ENCODE assay signal across 22 cellular contexts in the genomic region with DNA sequence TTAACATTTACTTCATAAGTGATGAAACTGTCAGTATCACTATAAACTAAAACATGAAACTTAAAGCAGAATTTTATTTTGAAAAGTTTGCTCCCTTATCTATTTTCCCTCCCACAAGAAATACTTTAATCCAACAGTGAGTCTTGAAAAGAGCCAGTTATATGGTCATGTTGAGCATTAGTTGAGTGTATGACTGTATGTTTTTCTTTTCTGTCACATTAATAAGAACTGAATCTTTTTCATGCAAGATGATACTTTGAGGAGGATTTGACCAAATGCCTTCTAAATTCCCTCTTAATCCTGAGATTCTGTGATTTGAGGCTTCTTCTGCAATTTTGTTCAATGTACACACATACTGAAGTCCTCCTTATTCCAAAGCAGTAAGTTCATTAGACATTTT. TPM values are rescaled to one million over a fixed set of nuclear protein-coding genes. Genes with fewer than 3 reads are reported as not detected.
A peak's percentile ranks its signal among the peaks of the same experiment; 100 is the strongest.
DNase-seq lines count a peak whose midpoint lies in the region; ATAC-seq and TF ChIP-seq lines count a peak whose summit lies in the region.
"Had no signal": no experiment of that assay in that cellular context is flagged by ENCODE, and none has a peak within 500 bp of the region (broad histone marks: within the 10 kb centered on the region; RNA-seq: fewer than 3 reads in every experiment).

No MANE protein-coding gene starts in this region.

- no peaks in the 10 kb centered on the region for H3K9me3 ChIP-seq in cardiac muscle cell (ENCODE audit: low read depth)
- no peaks in the 10 kb centered on the region for H3K9me3 ChIP-seq in right atrium auricular region
- no peaks in the 10 kb centered on the region for H3K9me3 ChIP-seq in mesodermal cell (ENCODE audit: control insufficient read depth, low read length)
- H3K9me3 ChIP-seq: BLaER1, Caco-2, HAP-1 had no signal

- no peak overlapping the region for H3K4me3 Mint-ChIP-seq in progenitor cell of endocrine pancreas (ENCODE audit: low read depth)
- H3K4me3 Mint-ChIP-seq: B cell; CD4-positive, CD25-positive, alpha-beta regulatory T cell; CD8-positive, alpha-beta T cell; GM23338; HFFc6 had no signal

- no peaks in the 10 kb centered on the region for H3K27me3 Mint-ChIP-seq in progenitor cell of endocrine pancreas
- H3K27me3 Mint-ChIP-seq: CD4-positive, CD25-positive, alpha-beta regulatory T cell had no signal

- no peaks in the 10 kb centered on the region for H3K4me1 ChIP-seq in cardiac muscle cell (ENCODE audit: low read depth)
- no peaks in the 10 kb centered on the region for H3K4me1 ChIP-seq in right atrium auricular region
- peaks cover 2% of the 10 kb centered on the region for H3K4me1 ChIP-seq in mesodermal cell (ENCODE audit: control insufficient read depth, insufficient read depth, low read length, poor library complexity, severe bottlenecking)
- H3K4me1 ChIP-seq: BLaER1, Caco-2, HAP-1 had no signal

- peaks cover 8% of the 10 kb centered on the region for H3K4me1 Mint-ChIP-seq in progenitor cell of endocrine pancreas (ENCODE audit: low read depth)
- H3K4me1 Mint-ChIP-seq: B cell; CD4-positive, CD25-positive, alpha-beta regulatory T cell; GM23338 had no signal

- TF ChIP-seq CTCF in cardiac muscle cell (IDR thresholded peaks at IDR 0.05; ENCODE audit: low read depth, low read length) (no peak), right atrium auricular region (IDR thresholded peaks at IDR 0.05) (no peak), progenitor cell of endocrine pancreas (IDR thresholded peaks at IDR 0.05; ENCODE audit: unreplicated experiment) (no peak)

- H3K36me3 Mint-ChIP-seq in progenitor cell of endocrine pancreas (ENCODE audit: insufficient read depth), result peaks cover 51% of the 10 kb centered on the region
- H3K36me3 Mint-ChIP-seq: CD4-positive, CD25-positive, alpha-beta regulatory T cell; CD8-positive, alpha-beta T cell had no signal

- DNase-seq in cardiac muscle cell (ENCODE audit: low read depth in 1 of 2, low spot score in 1 of 2) (no peak), right atrium auricular region (ENCODE audit: low spot score) (no peak), progenitor cell of endocrine pancreas (ENCODE audit: low spot score, unreplicated experiment) (no peak), DMS153 treated with DMSO at 0.1 percent for 48 hours (lab: John Stamatoyannopoulos, UW; ENCODE audit: unreplicated experiment) (no peak)
- DNase-seq in effector CD4-positive, alpha-beta T cell, result no peak
- DNase-seq: Caco-2; CD4-positive, CD25-positive, alpha-beta regulatory T cell; CD8-positive, alpha-beta T cell; DMS153; DMS79; EL; GDM1; HFFc6 had no signal

- H3K27me3 ChIP-seq in cardiac muscle cell (no peaks in the 10 kb centered on the region), right atrium auricular region (no peaks in the 10 kb centered on the region)
- H3K27me3 ChIP-seq: BLaER1 had no signal

- H3K4me3 ChIP-seq in cardiac muscle cell (no peak overlapping the region), right atrium auricular region (no peak overlapping the region), mesodermal cell (ENCODE audit: extremely low read depth, insufficient read depth, low read length, poor library complexity, severe bottlenecking) (no peak overlapping the region)
- H3K4me3 ChIP-seq: BLaER1, GM12878, GM23338, HAP-1 had no signal

- H3K36me3 ChIP-seq in cardiac muscle cell, result peaks cover 48% of the 10 kb centered on the region
- H3K36me3 ChIP-seq in right atrium auricular region, result peaks cover 35% of the 10 kb centered on the region
- peaks cover 25% of the 10 kb centered on the region for H3K36me3 ChIP-seq in mesodermal cell (ENCODE audit: control insufficient read depth, insufficient read depth, low read length)
- H3K36me3 ChIP-seq: BLaER1, HAP-1 had no signal

- H3K27ac ChIP-seq in cardiac muscle cell, result peak overlapping the region; percentile 69
- no peak overlapping the region for H3K27ac ChIP-seq in right atrium auricular region
- peak overlapping the region; percentile 1 for H3K27ac ChIP-seq in mesodermal cell (ENCODE audit: low read depth, low read length, severe bottlenecking)
- H3K27ac ChIP-seq: 22Rv1, BLaER1, C4-2B had no signal

- H3K27ac Mint-ChIP-seq in progenitor cell of endocrine pancreas, result peak overlapping the region; percentile 65
- H3K27ac Mint-ChIP-seq: B cell; CD4-positive, CD25-positive, alpha-beta regulatory T cell; CD8-positive, alpha-beta T cell; GM23338; HFFc6 had no signal

- ATAC-seq in GM18867 (IDR thresholded peaks at IDR 0.05; ENCODE audit: unreplicated experiment), result no peak
- ATAC-seq: CD8-positive, alpha-beta T cell; GM12878; GM23338 had no signal

- H3K9me3 Mint-ChIP-seq in progenitor cell of endocrine pancreas (ENCODE audit: low read depth), result no peaks in the 10 kb centered on the region
- H3K9me3 Mint-ChIP-seq: CD8-positive, alpha-beta T cell; HFFc6 had no signal

RNA-seq across cellular contexts. Expression of gene YARS2, which starts 33.7 kb away (rescaled TPM):
- total RNA-seq in cardiac muscle cell (31.6 and 39.9 TPM in 2 replicates), right atrium auricular region (10 to 100 TPM in 1 of 2 donors, 1 to 10 TPM in 1; 8.3 to 10.7 TPM), progenitor cell of endocrine pancreas (40.5 and 48.3 TPM in 2 replicates)
- 33.4 and 44.1 TPM in 2 replicates for polyA plus RNA-seq in cardiac muscle cell
- polyA plus RNA-seq in mesodermal cell (2013, experiment 1 of 2), result 44.3 TPM
- 48.6 TPM for polyA plus RNA-seq in mesodermal cell (2013, experiment 2 of 2)

Comparison
In these comparisons a context has a peak if more than half of its experiments do, and no peak if none do; other contexts are left out.
1. H3K27ac ChIP-seq: peak in cardiac muscle cell (single experiment) and mesodermal cell (single experiment); none in right atrium auricular region (0 of 2).